In genomic region chr3:14131134-14131533, GRCh38 we compare ENCODE assay signal across 16 cellular contexts. TPM values are rescaled to one million over a fixed set of nuclear protein-coding genes. Genes with fewer than 3 reads are reported as not detected.
A peak's percentile ranks its signal among the peaks of the same experiment; 100 is the strongest.
DNase-seq lines count a peak whose midpoint lies in the region; ATAC-seq, FAIRE-seq and TF ChIP-seq lines count a peak whose summit lies in the region.
"Had no signal": no experiment of that assay in that cellular context is flagged by ENCODE, and none has a peak within 500 bp of the region (broad histone marks: within the 10 kb centered on the region; RNA-seq: fewer than 3 reads in every experiment).

No MANE protein-coding gene starts in this region.

- in situ Hi-C loops in HepG2 (cut with HindIII; ENCODE audit: extremely low pct_ligation_motif_present, low pct_unique_long_range_greater_than_20kb): no loop called here

- intact Hi-C loops in right lobe of liver (cut with DNase I) (no loop called here), HepG2 (cut with micrococcal nuclease; ENCODE audit: unreplicated experiment) (no loop called here), ovary (cut with DNase I) (no loop called here)

- H3K27ac ChIP-seq in right lobe of liver (no peak overlapping the region), HepG2 (ENCODE audit: extremely low read length, insufficient read depth, low read length) (no peak overlapping the region), RWPE1 (peak overlapping the region; percentile 30), subcutaneous abdominal adipose tissue (ENCODE audit: low read depth, low read length) (peak overlapping the region; percentile 1), tibial nerve (no peak overlapping the region), ovary (no peak overlapping the region)

- no peak overlapping the region for H2AFZ ChIP-seq in HepG2 (ENCODE audit: low read length)

- no peak for DNase-seq in right lobe of liver
- no peak for DNase-seq in HepG2 (ENCODE audit: low spot score)
- DNase-seq in RWPE1 (ENCODE audit: low spot score): no peak
- DNase-seq in effector memory CD8-positive, alpha-beta T cell: no peak
- DNase-seq in tibial nerve (ENCODE audit: low spot score in 2 of 2): no peak
- DNase-seq in ovary: no peak
- DNase-seq: Caco-2; CD8-positive, alpha-beta memory T cell; DND-41; GDM1; GOT3; H9 had no signal

- POLR2A ChIA-PET in HepG2 (lab: Yijun Ruan, JAX) (interaction anchor here (1.0 kb wide), 1 partner anchor 13 kb away, joined by 3 read pairs; no protein-coding TSS in a partner anchor), RWPE1 (lab: Yijun Ruan, JAX; ENCODE audit: low non-redundant PET) (no interaction called here)

- H3K9me3 ChIP-seq in right lobe of liver (no peaks in the 10 kb centered on the region), HepG2 (ENCODE audit: low read length) (no peaks in the 10 kb centered on the region), subcutaneous abdominal adipose tissue (ENCODE audit: control insufficient read depth in 5 of 5, low read length in 5 of 5) (no peaks in the 10 kb centered on the region), tibial nerve (no peaks in the 10 kb centered on the region), ovary (no peaks in the 10 kb centered on the region)
- H3K9me3 ChIP-seq: Caco-2 had no signal

- H3K4me3 Mint-ChIP-seq in effector memory CD8-positive, alpha-beta T cell: no peak overlapping the region
- H3K4me3 Mint-ChIP-seq: CD14-positive monocyte, H9 had no signal

- no peaks in the 10 kb centered on the region for H3K27me3 ChIP-seq in right lobe of liver
- no peaks in the 10 kb centered on the region for H3K27me3 ChIP-seq in HepG2 (ENCODE audit: control insufficient read depth in 1 of 2, insufficient read depth in 2 of 2, low read length in 2 of 2)
- H3K27me3 ChIP-seq in subcutaneous abdominal adipose tissue (ENCODE audit: control insufficient read depth in 5 of 5, insufficient read depth in 4 of 5, low read length in 5 of 5): no peaks in the 10 kb centered on the region
- no peaks in the 10 kb centered on the region for H3K27me3 ChIP-seq in tibial nerve
- no peaks in the 10 kb centered on the region for H3K27me3 ChIP-seq in ovary

- TF ChIP-seq POLR2A in right lobe of liver (IDR thresholded peaks at IDR 0.05): no peak
- TF ChIP-seq POLR2A in HepG2 (IDR thresholded peaks at IDR 0.05; ENCODE audit: insufficient read depth in 1 of 2, low read depth in 2 of 2, low read length in 2 of 2): no peak
- TF ChIP-seq POLR2A in tibial nerve (IDR thresholded peaks at IDR 0.05): no peak
- TF ChIP-seq POLR2A in ovary (IDR thresholded peaks at IDR 0.05): no peak

- peaks cover 65% of the 10 kb centered on the region for H3K36me3 Mint-ChIP-seq in effector memory CD8-positive, alpha-beta T cell (ENCODE audit: insufficient read depth)

- TF ChIP-seq CTCF in right lobe of liver (IDR thresholded peaks at IDR 0.05): no peak
- no peak for TF ChIP-seq CTCF in HepG2 (CRISPR knock-in tag; IDR thresholded peaks at IDR 0.05)
- no peak for TF ChIP-seq CTCF in RWPE1 (conservative IDR thresholded peaks at IDR 0.05; ENCODE audit: low read depth)
- TF ChIP-seq CTCF in tibial nerve (IDR thresholded peaks at IDR 0.05): no peak
- no peak for TF ChIP-seq CTCF in ovary (IDR thresholded peaks at IDR 0.05)

- TF ChIP-seq EP300 in HepG2 (IDR thresholded peaks at IDR 0.05; ENCODE audit: low read depth in 2 of 2, low read length in 2 of 2): no peak
- TF ChIP-seq EP300 in HepG2 (CRISPR knock-in tag; IDR thresholded peaks at IDR 0.05; ENCODE audit: borderline replicate concordance): no peak
- no peak for TF ChIP-seq EP300 in tibial nerve (IDR thresholded peaks at IDR 0.05)
- TF ChIP-seq EP300 in ovary (IDR thresholded peaks at IDR 0.05): no peak

- ATAC-seq in right lobe of liver (peak; percentile 33 to 62 (median 46)), HepG2 (no peak)
- ATAC-seq in effector memory CD8-positive, alpha-beta T cell (replicated peaks): no peak

- H3K9ac ChIP-seq in HepG2 (ENCODE audit: insufficient read depth, low read depth, low read length): no peak overlapping the region
- H3K9ac ChIP-seq in subcutaneous abdominal adipose tissue (ENCODE audit: low read length in 5 of 5): no peak overlapping the region

- peaks cover 14% of the 10 kb centered on the region for H4K20me1 ChIP-seq in HepG2 (ENCODE audit: insufficient read depth, low read length)

- CTCF ChIA-PET in HepG2 (lab: Yijun Ruan, JAX; ENCODE audit: low intra/inter-chr PET ratio, low total read pairs) (no interaction called here), RWPE1 (lab: Yijun Ruan, JAX) (no interaction called here)

- no peaks in the 10 kb centered on the region for H3K27me3 Mint-ChIP-seq in effector memory CD8-positive, alpha-beta T cell
- H3K27me3 Mint-ChIP-seq: CD8-positive, alpha-beta memory T cell had no signal

- no TSS peak for BruUV-seq in HepG2 (replicated peaks; lab: Mats Ljungman, UMichigan)

- peaks cover 19 to 25% of the 10 kb centered on the region in 2 donors for H3K4me1 Mint-ChIP-seq in effector memory CD8-positive, alpha-beta T cell (ENCODE audit: low read depth in 2 of 2)

- WGBS in right lobe of liver (ENCODE audit: insufficient coverage, low coverage, low lambda C conversion rate, missing lambda C conversion rate): 67% methylated on average over 2 of the region's 5 CpGs
- WGBS in HepG2 (ENCODE audit: low lambda C conversion rate): 96% methylated on average over 3 of the region's 5 CpGs
- 84 to 88% methylated on average over 5 of the region's 5 CpGs for WGBS in tibial nerve, 2 donors
- 71 to 91% (median 78%) methylated on average over 5 of the region's 5 CpGs for WGBS in ovary, 3 donors

- H3K79me2 ChIP-seq in HepG2 (ENCODE audit: insufficient read depth, low read length): peaks cover 26% of the 10 kb centered on the region

- TF ChIP-seq RAD21 in HepG2 (CRISPR knock-in tag; IDR thresholded peaks at IDR 0.05): no peak

- FAIRE-seq in HepG2 (lab: Jason Lieb, UNC): no peak
- FAIRE-seq: GM12892, HTR-8/SVneo had no signal

- peaks cover 0 to 8% (median 3%) of the 10 kb centered on the region in 4 donors for H3K4me1 ChIP-seq in right lobe of liver
- peaks cover 29% of the 10 kb centered on the region for H3K4me1 ChIP-seq in HepG2 (ENCODE audit: insufficient read depth, low read length)
- peaks cover 7 to 33% (median 21%) of the 10 kb centered on the region in 5 donors for H3K4me1 ChIP-seq in subcutaneous abdominal adipose tissue (ENCODE audit: control insufficient read depth in 5 of 5, insufficient read depth in 5 of 5, low read length in 5 of 5)
- H3K4me1 ChIP-seq in tibial nerve: peaks cover 3 to 21% (median 15%) of the 10 kb centered on the region in 4 donors
- H3K4me1 ChIP-seq in ovary (ENCODE audit: insufficient read depth): peaks cover 13% of the 10 kb centered on the region

- no peaks in the 10 kb centered on the region for H3K9me3 Mint-ChIP-seq in effector memory CD8-positive, alpha-beta T cell
- H3K9me3 Mint-ChIP-seq: CD14-positive monocyte; CD8-positive, alpha-beta memory T cell; H9 had no signal

- H3K4me2 ChIP-seq in HepG2 (ENCODE audit: low read depth, low read length): no peak overlapping the region

- H3K27ac Mint-ChIP-seq in effector memory CD8-positive, alpha-beta T cell: peak overlapping the region; percentile 6 to 77

- H3K4me3 ChIP-seq in right lobe of liver (no peak overlapping the region), HepG2 (replicated peaks in 1 of 3; ENCODE audit: insufficient read depth in 1 of 3, low read depth in 2 of 3, low read length in 3 of 3) (no peak overlapping the region), subcutaneous abdominal adipose tissue (ENCODE audit: low read depth in 1 of 5, low read length in 5 of 5) (no peak overlapping the region), tibial nerve (no peak overlapping the region), ovary (no peak overlapping the region)

- peaks cover 0 to 62% (median 11%) of the 10 kb centered on the region in 4 donors for H3K36me3 ChIP-seq in right lobe of liver
- H3K36me3 ChIP-seq in HepG2 (replicated peaks in 1 of 2; ENCODE audit: control insufficient read depth in 1 of 2, insufficient read depth in 2 of 2, low read length in 2 of 2): peaks cover 32 to 79% of the 10 kb centered on the region in 2 experiments
- peaks cover 0 to 87% (median 79%) of the 10 kb centered on the region in 5 donors for H3K36me3 ChIP-seq in subcutaneous abdominal adipose tissue (ENCODE audit: control insufficient read depth in 5 of 5, insufficient read depth in 5 of 5, low read length in 5 of 5)
- peaks cover 7 to 85% (median 36%) of the 10 kb centered on the region in 3 donors for H3K36me3 ChIP-seq in tibial nerve
- H3K36me3 ChIP-seq in ovary: no peaks in the 10 kb centered on the region

RNA-seq across cellular contexts. Expression of gene TMEM43, which starts 6.3 kb away (rescaled TPM):
- total RNA-seq in right lobe of liver (10 to 100 TPM in 5 of 6 experiments, 1 to 10 TPM in 1; 9.3 to 16.8 (median 14.6) TPM), HepG2 (2016; rRNA removed; fragmentation: Illumina TruSeq; extraction: Trizol) (25.9 and 50.5 TPM in 2 replicates), tibial nerve (100 to 1,000 TPM in 3 of 4 donors, 10 to 100 TPM in 1; 99.9 to 130 (median 120) TPM), ovary (10 to 100 TPM; 72.0 to 100.0 (median 87.3) TPM)
- 3.9 and 4.2 TPM in 2 replicates for total RNA-seq in HepG2 (2016; cell fraction: cytosol; rRNA removed; fragmentation: Illumina TruSeq; extraction: Trizol; ENCODE audit: low read depth)
- total RNA-seq in HepG2 (2016; cell fraction: insoluble cytoplasmic fraction; rRNA removed; fragmentation: Illumina TruSeq; extraction: Trizol): 26.3 and 51.3 TPM in 2 replicates
- 14.0 TPM in 2 replicates for total RNA-seq in HepG2 (2016; cell fraction: membrane; rRNA removed; fragmentation: Illumina TruSeq; extraction: Trizol)
- 52.0 and 59.4 TPM in 2 replicates for total RNA-seq in HepG2 (2016; cell fraction: nucleus; rRNA removed; fragmentation: Illumina TruSeq; extraction: Trizol)
- polyA plus RNA-seq in HepG2 (2011; rRNA removed) (48.9 and 57.4 TPM in 2 replicates), ovary (100 to 1,000 TPM in 1 of 2 donors, 10 to 100 TPM in 1; 82.3 to 104 TPM)
- 50.3 and 50.5 TPM in 2 replicates for polyA plus RNA-seq in HepG2 (2011; cell fraction: cytosol; rRNA removed)
- 72.5 and 76.8 TPM in 2 replicates for polyA plus RNA-seq in HepG2 (2011; cell fraction: nucleus; rRNA removed)
- 33.1 and 37.6 TPM in 2 replicates for polyA plus RNA-seq in HepG2 (2012)
- 3.5 and 3.6 TPM in 2 replicates for polyA plus RNA-seq in HepG2 (2016; cell fraction: cytosol; fragmentation: Illumina TruSeq; extraction: Trizol; ENCODE audit: low read depth)
- polyA plus RNA-seq in HepG2 (2016; cell fraction: insoluble cytoplasmic fraction; fragmentation: Illumina TruSeq; extraction: Trizol; ENCODE audit: low read depth): 24.2 and 24.5 TPM in 2 replicates
- polyA plus RNA-seq in HepG2 (2016; cell fraction: membrane; fragmentation: Illumina TruSeq; extraction: Trizol; ENCODE audit: low read depth): 8.3 and 8.4 TPM in 2 replicates
- 80.8 and 88.2 TPM in 2 replicates for polyA plus RNA-seq in HepG2 (2016; cell fraction: nucleus; fragmentation: Illumina TruSeq; extraction: Trizol; ENCODE audit: insufficient read depth, low read depth)
- 77.4 and 114 TPM in 2 replicates for polyA minus RNA-seq in HepG2 (2011; rRNA and poly(A)+ RNA removed; ENCODE audit: low replicate concordance)
- 30.1 and 30.2 TPM in 2 replicates for polyA minus RNA-seq in HepG2 (2011; cell fraction: cytosol; rRNA and poly(A)+ RNA removed)
- 31.3 and 32.3 TPM in 2 replicates for polyA minus RNA-seq in HepG2 (2011; cell fraction: nucleus; rRNA and poly(A)+ RNA removed)

RNA-seq across cellular contexts. Expression of gene CHCHD4, which starts 6.5 kb away (rescaled TPM):
- total RNA-seq in right lobe of liver (10 to 100 TPM in 2 of 6 experiments, 1 to 10 TPM in 4; 6.2 to 13.5 (median 8.4) TPM), HepG2 (2016; rRNA removed; fragmentation: Illumina TruSeq; extraction: Trizol) (24.1 and 32.0 TPM in 2 replicates), tibial nerve (10 to 100 TPM; 10.7 to 17.7 (median 13.8) TPM), ovary (10 to 100 TPM; 10.1 to 16.7 (median 12.2) TPM)
- total RNA-seq in HepG2 (2016; cell fraction: cytosol; rRNA removed; fragmentation: Illumina TruSeq; extraction: Trizol; ENCODE audit: low read depth): 11.2 and 11.5 TPM in 2 replicates
- 26.4 and 35.5 TPM in 2 replicates for total RNA-seq in HepG2 (2016; cell fraction: insoluble cytoplasmic fraction; rRNA removed; fragmentation: Illumina TruSeq; extraction: Trizol)
- total RNA-seq in HepG2 (2016; cell fraction: membrane; rRNA removed; fragmentation: Illumina TruSeq; extraction: Trizol): 22.7 TPM in 2 replicates
- 7.9 and 10.8 TPM in 2 replicates for total RNA-seq in HepG2 (2016; cell fraction: nucleus; rRNA removed; fragmentation: Illumina TruSeq; extraction: Trizol)
- polyA plus RNA-seq in HepG2 (2011; rRNA removed) (13.3 and 15.8 TPM in 2 replicates), ovary (10 to 100 TPM; 11.7 to 22.2 TPM)
- 12.6 and 17.4 TPM in 2 replicates for polyA plus RNA-seq in HepG2 (2011; cell fraction: cytosol; rRNA removed)
- 4.0 and 4.7 TPM in 2 replicates for polyA plus RNA-seq in HepG2 (2011; cell fraction: nucleus; rRNA removed)
- 17.8 and 18.8 TPM in 2 replicates for polyA plus RNA-seq in HepG2 (2012)
- polyA plus RNA-seq in HepG2 (2016; cell fraction: cytosol; fragmentation: Illumina TruSeq; extraction: Trizol; ENCODE audit: low read depth): 9.9 and 12.4 TPM in 2 replicates
- 30.7 and 33.5 TPM in 2 replicates for polyA plus RNA-seq in HepG2 (2016; cell fraction: insoluble cytoplasmic fraction; fragmentation: Illumina TruSeq; extraction: Trizol; ENCODE audit: low read depth)
- polyA plus RNA-seq in HepG2 (2016; cell fraction: membrane; fragmentation: Illumina TruSeq; extraction: Trizol; ENCODE audit: low read depth): 19.0 and 19.4 TPM in 2 replicates
- 14.4 and 14.5 TPM in 2 replicates for polyA plus RNA-seq in HepG2 (2016; cell fraction: nucleus; fragmentation: Illumina TruSeq; extraction: Trizol; ENCODE audit: insufficient read depth, low read depth)
- polyA minus RNA-seq in HepG2 (2011; rRNA and poly(A)+ RNA removed; ENCODE audit: low replicate concordance): 7.0 and 13.0 TPM in 2 replicates
- polyA minus RNA-seq in HepG2 (2011; cell fraction: cytosol; rRNA and poly(A)+ RNA removed): 7.3 and 8.8 TPM in 2 replicates
- polyA minus RNA-seq in HepG2 (2011; cell fraction: nucleus; rRNA and poly(A)+ RNA removed): 3.0 and 5.8 TPM in 2 replicates

RNA-seq across cellular contexts. Expression of gene XPC, which starts 47.3 kb away (rescaled TPM):
- total RNA-seq in right lobe of liver (10 to 100 TPM; 14.4 to 23.1 (median 20.0) TPM), HepG2 (2016; rRNA removed; fragmentation: Illumina TruSeq; extraction: Trizol) (19.2 and 24.1 TPM in 2 replicates), tibial nerve (10 to 100 TPM; 47.7 to 77.1 (median 61.3) TPM), ovary (10 to 100 TPM; 38.7 to 50.8 (median 40.6) TPM)
- 3.7 and 5.6 TPM in 2 replicates for total RNA-seq in HepG2 (2016; cell fraction: cytosol; rRNA removed; fragmentation: Illumina TruSeq; extraction: Trizol; ENCODE audit: low read depth)
- total RNA-seq in HepG2 (2016; cell fraction: insoluble cytoplasmic fraction; rRNA removed; fragmentation: Illumina TruSeq; extraction: Trizol): 17.3 and 22.5 TPM in 2 replicates
- total RNA-seq in HepG2 (2016; cell fraction: membrane; rRNA removed; fragmentation: Illumina TruSeq; extraction: Trizol): 5.4 and 7.1 TPM in 2 replicates
- total RNA-seq in HepG2 (2016; cell fraction: nucleus; rRNA removed; fragmentation: Illumina TruSeq; extraction: Trizol): 29.8 and 32.0 TPM in 2 replicates
- polyA plus RNA-seq in HepG2 (2011; rRNA removed) (9.4 and 13.5 TPM in 2 replicates), ovary (10 to 100 TPM; 36.2 to 63.1 TPM)
- 5.6 and 7.4 TPM in 2 replicates for polyA plus RNA-seq in HepG2 (2011; cell fraction: cytosol; rRNA removed)
- 40.8 and 46.3 TPM in 2 replicates for polyA plus RNA-seq in HepG2 (2011; cell fraction: nucleus; rRNA removed)
- polyA plus RNA-seq in HepG2 (2012): 20.6 and 22.0 TPM in 2 replicates
- polyA plus RNA-seq in HepG2 (2016; cell fraction: cytosol; fragmentation: Illumina TruSeq; extraction: Trizol; ENCODE audit: low read depth): 0.59 and 0.94 TPM in 2 replicates
- 13.8 and 16.6 TPM in 2 replicates for polyA plus RNA-seq in HepG2 (2016; cell fraction: insoluble cytoplasmic fraction; fragmentation: Illumina TruSeq; extraction: Trizol; ENCODE audit: low read depth)
- 1.5 and 1.9 TPM in 2 replicates for polyA plus RNA-seq in HepG2 (2016; cell fraction: membrane; fragmentation: Illumina TruSeq; extraction: Trizol; ENCODE audit: low read depth)
- polyA plus RNA-seq in HepG2 (2016; cell fraction: nucleus; fragmentation: Illumina TruSeq; extraction: Trizol; ENCODE audit: insufficient read depth, low read depth): 38.7 and 40.3 TPM in 2 replicates
- 12.4 and 15.1 TPM in 2 replicates for polyA minus RNA-seq in HepG2 (2011; rRNA and poly(A)+ RNA removed; ENCODE audit: low replicate concordance)
- 7.6 and 8.9 TPM in 2 replicates for polyA minus RNA-seq in HepG2 (2011; cell fraction: cytosol; rRNA and poly(A)+ RNA removed)
- polyA minus RNA-seq in HepG2 (2011; cell fraction: nucleus; rRNA and poly(A)+ RNA removed): 38.9 and 54.2 TPM in 2 replicates

RNA-seq across cellular contexts. Expression of gene LSM3, which starts 47.5 kb away (rescaled TPM):
- total RNA-seq in right lobe of liver (1 to 10 TPM; 4.5 to 7.4 (median 6.1) TPM), HepG2 (2016; rRNA removed; fragmentation: Illumina TruSeq; extraction: Trizol) (19.4 and 28.7 TPM in 2 replicates), tibial nerve (1 to 10 TPM; 4.8 to 7.9 (median 5.8) TPM), ovary (10 to 100 TPM in 3 of 7 donors, 1 to 10 TPM in 4; 7.9 to 12.0 (median 9.7) TPM)
- total RNA-seq in HepG2 (2016; cell fraction: cytosol; rRNA removed; fragmentation: Illumina TruSeq; extraction: Trizol; ENCODE audit: low read depth): 9.0 and 9.3 TPM in 2 replicates
- total RNA-seq in HepG2 (2016; cell fraction: insoluble cytoplasmic fraction; rRNA removed; fragmentation: Illumina TruSeq; extraction: Trizol): 20.1 and 30.7 TPM in 2 replicates
- total RNA-seq in HepG2 (2016; cell fraction: membrane; rRNA removed; fragmentation: Illumina TruSeq; extraction: Trizol): 15.0 and 16.0 TPM in 2 replicates
- total RNA-seq in HepG2 (2016; cell fraction: nucleus; rRNA removed; fragmentation: Illumina TruSeq; extraction: Trizol): 8.0 and 8.6 TPM in 2 replicates
- polyA plus RNA-seq in HepG2 (2011; rRNA removed) (2.8 and 5.1 TPM in 2 replicates), ovary (10 to 100 TPM; 11.2 to 18.6 TPM)
- polyA plus RNA-seq in HepG2 (2011; cell fraction: cytosol; rRNA removed): 1.7 and 2.5 TPM in 2 replicates
- polyA plus RNA-seq in HepG2 (2011; cell fraction: nucleus; rRNA removed): 1.0 and 1.2 TPM in 2 replicates
- 6.7 and 14.3 TPM in 2 replicates for polyA plus RNA-seq in HepG2 (2012)
- polyA plus RNA-seq in HepG2 (2016; cell fraction: cytosol; fragmentation: Illumina TruSeq; extraction: Trizol; ENCODE audit: low read depth): 11.3 and 14.2 TPM in 2 replicates
- 33.0 and 38.8 TPM in 2 replicates for polyA plus RNA-seq in HepG2 (2016; cell fraction: insoluble cytoplasmic fraction; fragmentation: Illumina TruSeq; extraction: Trizol; ENCODE audit: low read depth)
- polyA plus RNA-seq in HepG2 (2016; cell fraction: membrane; fragmentation: Illumina TruSeq; extraction: Trizol; ENCODE audit: low read depth): 15.2 and 17.8 TPM in 2 replicates
- polyA plus RNA-seq in HepG2 (2016; cell fraction: nucleus; fragmentation: Illumina TruSeq; extraction: Trizol; ENCODE audit: insufficient read depth, low read depth): 12.2 and 14.0 TPM in 2 replicates
- polyA minus RNA-seq in HepG2 (2011; rRNA and poly(A)+ RNA removed; ENCODE audit: low replicate concordance): 1.8 and 3.7 TPM in 2 replicates
- 1.1 and 1.2 TPM in 2 replicates for polyA minus RNA-seq in HepG2 (2011; cell fraction: cytosol; rRNA and poly(A)+ RNA removed)
- 6.7 and 7.2 TPM in 2 replicates for polyA minus RNA-seq in HepG2 (2011; cell fraction: nucleus; rRNA and poly(A)+ RNA removed)

Comparison
In these comparisons a context has a peak if more than half of its experiments do, and no peak if none do; other contexts are left out.
1. ATAC-seq: peak in right lobe of liver (4 of 4); none in HepG2 (single experiment) and effector memory CD8-positive, alpha-beta T cell (single experiment).
2. H3K27ac ChIP-seq: peak in RWPE1 (single experiment) and subcutaneous abdominal adipose tissue (single experiment); none in right lobe of liver (0 of 3), HepG2 (single experiment), tibial nerve (0 of 4) and ovary (0 of 2).